Comparison of ENCODE assay signal across 11 cellular contexts in genomic region chr10:33015798-33016547, GRCh38. TPM values are rescaled to one million over a fixed set of nuclear protein-coding genes. Genes with fewer than 3 reads are reported as not detected.
DNase-seq lines count a peak whose midpoint lies in the region; ATAC-seq and TF ChIP-seq lines count a peak whose summit lies in the region.
"Had no signal": no experiment of that assay in that cellular context is flagged by ENCODE, and none has a peak within 500 bp of the region (broad histone marks: within the 10 kb centered on the region; RNA-seq: fewer than 3 reads in every experiment).

No MANE protein-coding gene starts in this region.

- H3K9me3 ChIP-seq in CD4-positive, alpha-beta memory T cell (ENCODE audit: control insufficient read depth in 1 of 2, low read length in 2 of 2) = no peaks in the 10 kb centered on the region

- TF ChIP-seq CTCF in choroid plexus epithelial cell (conservative IDR thresholded peaks at IDR 0.05; ENCODE audit: low read depth, low read length) (peak; percentile 8), nephron progenitor cell (IDR thresholded peaks at IDR 0.05) (no peak)

- intact Hi-C loops in CD4-positive, alpha-beta memory T cell (cut with micrococcal nuclease) = no loop called here

- H3K27me3 Mint-ChIP-seq in CD4-positive, alpha-beta memory T cell = no peaks in the 10 kb centered on the region
- H3K27me3 Mint-ChIP-seq in nephron progenitor cell (ENCODE audit: low read depth, poor library complexity) = peaks cover 3% of the 10 kb centered on the region

- no peak overlapping the region for H3K4me3 ChIP-seq in CD4-positive, alpha-beta memory T cell (ENCODE audit: low read length in 2 of 2)
- H3K4me3 ChIP-seq in choroid plexus epithelial cell (ENCODE audit: low read depth, low read length) = no peak overlapping the region

- H3K27ac Mint-ChIP-seq in CD4-positive, alpha-beta memory T cell = peak overlapping the region; percentile 2 to 87 (median 63)
- H3K27ac Mint-ChIP-seq in nephron progenitor cell = peak overlapping the region; percentile 23

- no peaks in the 10 kb centered on the region for H3K36me3 ChIP-seq in CD4-positive, alpha-beta memory T cell (ENCODE audit: insufficient read depth, low read length)

- H3K4me1 ChIP-seq in CD4-positive, alpha-beta memory T cell (ENCODE audit: insufficient read depth, low read length) = peaks cover 21% of the 10 kb centered on the region

- H3K4me1 Mint-ChIP-seq in CD4-positive, alpha-beta memory T cell = peaks cover 12 to 51% (median 27%) of the 10 kb centered on the region in 4 donors
- H3K4me1 Mint-ChIP-seq in nephron progenitor cell = peaks cover 15% of the 10 kb centered on the region

- peaks cover 1 to 5% of the 10 kb centered on the region in 2 donors for H3K36me3 Mint-ChIP-seq in CD4-positive, alpha-beta memory T cell
- no peaks in the 10 kb centered on the region for H3K36me3 Mint-ChIP-seq in nephron progenitor cell (ENCODE audit: low read depth)

- peaks cover 0 to 5% (median 2%) of the 10 kb centered on the region in 8 donors for H3K9me3 Mint-ChIP-seq in CD4-positive, alpha-beta memory T cell
- H3K9me3 Mint-ChIP-seq in nephron progenitor cell = no peaks in the 10 kb centered on the region
- H3K9me3 Mint-ChIP-seq: activated T-cell treated with anti-CD3 and anti-CD28 coated beads, Interleukin-2, amount 50 U/mL, for 4 hours had no signal

- no peak for DNase-seq in CD4-positive, alpha-beta memory T cell
- DNase-seq in choroid plexus epithelial cell (ENCODE audit: low read depth) (peak; percentile 75), nephron progenitor cell (no peak), hippocampal formation (lab: John Stamatoyannopoulos, UW) (no peak)
- DNase-seq: activated T-cell treated with anti-CD3 and anti-CD28 coated beads, Interleukin-2, amount 50 U/mL, for 4 hours; C1 segment of cervical spinal cord; cerebellar nuclear complex had no signal

- H3K4me3 Mint-ChIP-seq in CD4-positive, alpha-beta memory T cell = no peak overlapping the region
- no peak overlapping the region for H3K4me3 Mint-ChIP-seq in nephron progenitor cell
- H3K4me3 Mint-ChIP-seq: activated T-cell treated with anti-CD3 and anti-CD28 coated beads, Interleukin-2, amount 50 U/mL, for 4 hours had no signal

- H3K27me3 ChIP-seq in CD4-positive, alpha-beta memory T cell (ENCODE audit: insufficient read depth, low read length) = no peaks in the 10 kb centered on the region

- ATAC-seq in HG03378 (IDR thresholded peaks at IDR 0.05; ENCODE audit: unreplicated experiment) (peak; percentile 88), GM19395 (IDR thresholded peaks at IDR 0.05; ENCODE audit: unreplicated experiment) (no peak), GM19023 (IDR thresholded peaks at IDR 0.05; ENCODE audit: unreplicated experiment) (no peak), HG02642 (IDR thresholded peaks at IDR 0.05; ENCODE audit: poor library complexity, unreplicated experiment) (no peak)
- ATAC-seq: activated T-cell treated with anti-CD3 and anti-CD28 coated beads, Interleukin-2, amount 50 U/mL, for 4 hours had no signal

- CTCF ChIA-PET in CD4-positive, alpha-beta memory T cell (lab: Charles Lee; ENCODE audit: partially characterized antibody) = no interaction called here

- no peak overlapping the region for H3K27ac ChIP-seq in CD4-positive, alpha-beta memory T cell (ENCODE audit: low read depth, low read length)

- POLR2A ChIA-PET in CD4-positive, alpha-beta memory T cell (lab: Charles Lee; ENCODE audit: partially characterized antibody) = interaction anchor here (0.5 to 1.3 kb wide), 3 partner anchors 13 to 100 kb away, joined by 3 read pairs; no protein-coding TSS in a partner anchor

RNA-seq across cellular contexts. Expression of gene ITGB1, which starts 57.9 kb away (rescaled TPM):
- total RNA-seq in CD4-positive, alpha-beta memory T cell = 100 to 1,000 TPM; 420 to 435 TPM
- 100 to 1,000 TPM; 634 to 758 TPM for polyA plus RNA-seq in CD4-positive, alpha-beta memory T cell
